ENCODE assay signal across 26 cellular contexts in genomic region chr5:133430095-133430494, GRCh38.
"Had no signal": no experiment of that assay in that cellular context is flagged by ENCODE, and none has a peak within 500 bp of the region (broad histone marks: within the 10 kb centered on the region; RNA-seq: fewer than 3 reads in every experiment).

No MANE protein-coding gene starts in this region.

- DNase-seq: activated B cell treated with CpG ODN at 0.5 μM for 24 hours; activated CD4-positive, alpha-beta T cell treated with anti-CD3 and anti-CD28 coated beads for 48 hours; activated CD4-positive, alpha-beta T cell treated with anti-CD3 and anti-CD28 coated beads, Interleukin-2, amount 50 U/mL, for 1 hour; activated CD4-positive, alpha-beta T cell treated with anti-CD3 and anti-CD28 coated beads, Interleukin-2, amount 50 U/mL, for 48 hours; activated CD8-positive, alpha-beta memory T cell treated with anti-CD3 and anti-CD28 coated beads for 24 hours; activated CD8-positive, alpha-beta T cell treated with anti-CD3 and anti-CD28 coated beads for 36 hours; activated effector memory CD4-positive, alpha-beta T cell treated with Interleukin-2 at 50 U/mL for 16 hours; activated gamma-delta T cell treated with Interleukin-2 at 50 U/mL for 16 hours; activated naive CD4-positive, alpha-beta T cell treated with anti-CD3 and anti-CD28 coated beads for 36 hours; activated naive CD8-positive, alpha-beta T cell treated with anti-CD3 and anti-CD28 coated beads for 36 hours; activated naive CD8-positive, alpha-beta T cell treated with anti-CD3 and anti-CD28 coated beads, Interleukin-2, amount 50 U/mL, for 24 hours; activated T-cell treated with anti-CD3 and anti-CD28 coated beads, Interleukin-2, amount 50 U/mL, for 4 hours; amygdala; aorta; body of pancreas; caudate nucleus; cortex of kidney; dermis blood vessel endothelial cell; effector CD4-positive, alpha-beta T cell; effector memory CD8-positive, alpha-beta T cell; erythroblast; esophagus squamous epithelium; foreskin melanocyte; heart right ventricle; T1000; WERI-Rb-1 had no signal
